17 cellular contexts compared by ENCODE assay signal in genomic region chr1:217348960-217349664, GRCh38.
DNase-seq lines count a peak whose midpoint lies in the region; ATAC-seq and TF ChIP-seq lines count a peak whose summit lies in the region.
"Had no signal": no experiment of that assay in that cellular context is flagged by ENCODE, and none has a peak within 500 bp of the region (broad histone marks: within the 10 kb centered on the region; RNA-seq: fewer than 3 reads in every experiment).

No MANE protein-coding gene starts in this region.

- no TSS peak for BruUV-seq in PC-3 (replicated peaks; lab: Mats Ljungman, UMichigan)

- CTCF ChIA-PET in PC-3 (lab: Charles Lee) = interaction anchor here (0.6 kb wide), 1 partner anchor 1802 kb away, joined by 3 read pairs; no protein-coding TSS in a partner anchor

- no peak overlapping the region for H2BK15ac ChIP-seq in H9 (ENCODE audit: low read depth, low read length)

- no peak overlapping the region for H3T11ph ChIP-seq in H9 (ENCODE audit: low read length)

- H3K14ac ChIP-seq in H9 (ENCODE audit: insufficient read depth, low read length) = no peak overlapping the region

- no peaks in the 10 kb centered on the region for H3K9me2 ChIP-seq in PC-3 (replicated peaks; ENCODE audit: low read length)

- no peak overlapping the region for H2BK5ac ChIP-seq in H9 (ENCODE audit: insufficient read length, low read length)

- no peak overlapping the region for H3K56ac ChIP-seq in H9 (ENCODE audit: insufficient read length, low read depth, low read length)

- H3K4me1 Mint-ChIP-seq in H9 = peaks cover 4 to 8% of the 10 kb centered on the region in 2 experiments
- H3K4me1 Mint-ChIP-seq: CD14-positive monocyte; CD4-positive, alpha-beta memory T cell; IgD-negative memory B cell had no signal

- no peak overlapping the region for H3K4me3 Mint-ChIP-seq in H9
- H3K4me3 Mint-ChIP-seq: CD14-positive monocyte; CD4-positive, alpha-beta memory T cell; IgD-negative memory B cell had no signal

- no peaks in the 10 kb centered on the region for H3K23me2 ChIP-seq in H9 (ENCODE audit: insufficient read length, low read depth, low read length, poor library complexity, severe bottlenecking)

- H3K4me1 ChIP-seq in H9 (ENCODE audit: insufficient read depth, low read length) (no peaks in the 10 kb centered on the region), PC-3 (ENCODE audit: insufficient read depth, low read length) (no peaks in the 10 kb centered on the region)
- H3K4me1 ChIP-seq: BLaER1 had no signal

- no peak overlapping the region for H2BK120ac ChIP-seq in H9 (ENCODE audit: low read depth, low read length, poor library complexity, severe bottlenecking)

- H2AFZ ChIP-seq in H9 (ENCODE audit: low read length) = no peak overlapping the region
- no peak overlapping the region for H2AFZ ChIP-seq in PC-3 (ENCODE audit: low read length)

- H2BK20ac ChIP-seq in H9 (ENCODE audit: low read depth, low read length, poor library complexity, severe bottlenecking) = no peak overlapping the region

- WGBS in H9 (ENCODE audit: extremely low coverage, insufficient read length, low lambda C conversion rate) = no CpG with 5 or more reads among the region's 7 CpGs

- H3K18ac ChIP-seq in H9 (ENCODE audit: insufficient read length, low read depth, low read length) = no peak overlapping the region

- no peaks in the 10 kb centered on the region for H3K79me2 ChIP-seq in H9 (ENCODE audit: insufficient read depth, low read length)
- no peaks in the 10 kb centered on the region for H3K79me2 ChIP-seq in PC-3 (ENCODE audit: low read length)

- H3K9me3 Mint-ChIP-seq in H9 = peaks cover 0 to 5% of the 10 kb centered on the region in 2 experiments; a peak in 2 of 5 replicates

- no peak overlapping the region for H3K23ac ChIP-seq in H9 (ENCODE audit: insufficient read length, low read depth, low read length)

- no peak overlapping the region for H4K5ac ChIP-seq in H9 (ENCODE audit: insufficient read length, low read depth, low read length)

- H4K91ac ChIP-seq in H9 (ENCODE audit: insufficient read length, low read depth, low read length) = no peak overlapping the region

- no peak overlapping the region for H3K4ac ChIP-seq in H9 (ENCODE audit: low read depth, low read length)

- H3K27ac ChIP-seq in H9 (ENCODE audit: insufficient read length, low read depth, low read length) (no peak overlapping the region), PC-3 (ENCODE audit: low read length) (no peak overlapping the region)
- H3K27ac ChIP-seq: BLaER1 had no signal

- POLR2A ChIA-PET in PC-3 (lab: Charles Lee; ENCODE audit: unreplicated experiment) = interaction anchor here (0.6 kb wide), 1 partner anchor 107 kb away, joined by 4 read pairs; no protein-coding TSS in a partner anchor

- H4K8ac ChIP-seq in H9 (replicated peaks; ENCODE audit: insufficient read length, low read depth, low read length) = no peak overlapping the region

- H3F3A ChIP-seq in PC-3 (ENCODE audit: low read length, unreplicated experiment) = no peaks in the 10 kb centered on the region

- H2BK12ac ChIP-seq in H9 (ENCODE audit: insufficient read length, low read depth, low read length) = no peak overlapping the region

- H3K9me3 ChIP-seq in H9 (ENCODE audit: control insufficient read depth, low read depth, low read length) (no peaks in the 10 kb centered on the region), PC-3 (ENCODE audit: low read length) (no peaks in the 10 kb centered on the region)
- H3K9me3 ChIP-seq: BLaER1 had no signal

- TF ChIP-seq CTCF in H9 (conservative IDR thresholded peaks at IDR 0.05) (0 out of 3 replicates have a peak, but pooled peaks have one; percentile 14), PC-3 (conservative IDR thresholded peaks at IDR 0.05; ENCODE audit: low read depth, low read length) (no peak)

- H3K27ac Mint-ChIP-seq in H9 = no peak overlapping the region
- H3K27ac Mint-ChIP-seq: CD4-positive, alpha-beta memory T cell; IgD-negative memory B cell had no signal

- intact Hi-C loops in PC-3 (cut with micrococcal nuclease) (loop anchor here (10.0 kb wide), 1 partner anchor 566 kb away; no protein-coding TSS in a partner anchor), posterior cingulate gyrus (cut with DNase I) (no loop called here)

- H3K36me3 ChIP-seq in PC-3 (ENCODE audit: low read depth, low read length) = no peaks in the 10 kb centered on the region
- H3K36me3 ChIP-seq: BLaER1 had no signal

- DNase-seq in DMS53 (lab: John Stamatoyannopoulos, UW) (peak; percentile 77), H9 (no peak), PC-3 (peak; percentile 31), posterior cingulate gyrus (no peak)
- DNase-seq in activated CD4-positive, alpha-beta T cell treated with anti-CD3 and anti-CD28 coated beads, Interleukin-2, amount 50 U/mL, for 1 hour = no peak
- DNase-seq: Calu3; CD4-positive, alpha-beta memory T cell; DMS79 treated with DMSO at 0.1 percent for 48 hours; GF-D8; HCEC 1CT; Kasumi-1; KBM-7 had no signal

- no peak overlapping the region for H3K4me3 ChIP-seq in PC-3 (ENCODE audit: low read length)
- H3K4me3 ChIP-seq: BLaER1 had no signal

- ATAC-seq in PC-3 (peak; percentile 78), GM21526 (IDR thresholded peaks at IDR 0.05; ENCODE audit: low FRiP score, unreplicated experiment) (no peak), HG02870 (IDR thresholded peaks at IDR 0.05; ENCODE audit: unreplicated experiment) (no peak)

- H3K27me3 Mint-ChIP-seq in H9 (ENCODE audit: low read depth) = peaks cover 15% of the 10 kb centered on the region
- H3K27me3 Mint-ChIP-seq: IgD-negative memory B cell had no signal

- H4K20me1 ChIP-seq in H9 (ENCODE audit: control insufficient read depth, insufficient read depth, insufficient read length) (no peaks in the 10 kb centered on the region), PC-3 (ENCODE audit: low read length) (no peaks in the 10 kb centered on the region)
- H4K20me1 ChIP-seq: BLaER1 had no signal

- H3K9ac ChIP-seq in H9 (ENCODE audit: extremely low read depth, insufficient read length, low read length) (no peak overlapping the region), PC-3 (ENCODE audit: low read length) (no peak overlapping the region)
- H3K9ac ChIP-seq: BLaER1 had no signal

- H3K79me1 ChIP-seq in H9 (ENCODE audit: insufficient read depth, low read depth, low read length, poor library complexity, severe bottlenecking) = no peaks in the 10 kb centered on the region

- H2AK5ac ChIP-seq in H9 (ENCODE audit: insufficient read length, low read length) = no peak overlapping the region

- H3K27me3 ChIP-seq in H9 (ENCODE audit: insufficient read depth, low read length) = no peaks in the 10 kb centered on the region; the same call in 1 of the 2 replicates
- no peaks in the 10 kb centered on the region for H3K27me3 ChIP-seq in PC-3 (ENCODE audit: low read length)
- H3K27me3 ChIP-seq: BLaER1 had no signal

- H3K36me3 Mint-ChIP-seq in H9 (ENCODE audit: insufficient read depth in 1 of 3, low read depth in 3 of 3) = no peaks in the 10 kb centered on the region
- H3K36me3 Mint-ChIP-seq: CD14-positive monocyte; CD4-positive, alpha-beta memory T cell; IgD-negative memory B cell had no signal

- no peak overlapping the region for H3K4me2 ChIP-seq in H9 (ENCODE audit: insufficient read depth, insufficient read length, low read length)
- H3K4me2 ChIP-seq in PC-3 (ENCODE audit: low read length) = no peak overlapping the region
- H3K4me2 ChIP-seq: BLaER1 had no signal

Comparison
In these comparisons a context has a peak if more than half of its experiments do, and no peak if none do; other contexts are left out.
1. DNase-seq: peak in DMS53 (single experiment) and PC-3 (single experiment); none in H9 (single experiment), posterior cingulate gyrus (0 of 10) and activated CD4-positive, alpha-beta T cell treated with anti-CD3 and anti-CD28 coated beads, Interleukin-2, amount 50 U/mL, for 1 hour (single experiment).